Comparison of ENCODE assay signal across 10 cellular contexts in genomic region chr17:19672009-19672837, GRCh38. TPM values are rescaled to one million over a fixed set of nuclear protein-coding genes. Genes with fewer than 3 reads are reported as not detected.
A peak's percentile ranks its signal among the peaks of the same experiment; 100 is the strongest.
DNase-seq lines count a peak whose midpoint lies in the region; ATAC-seq and TF ChIP-seq lines count a peak whose summit lies in the region.
"Had no signal": no experiment of that assay in that cellular context is flagged by ENCODE, and none has a peak within 500 bp of the region (broad histone marks: within the 10 kb centered on the region; RNA-seq: fewer than 3 reads in every experiment).

No MANE protein-coding gene starts in this region.

- H3K36me3 ChIP-seq in PC-3 (ENCODE audit: low read depth, low read length) (peaks cover 20% of the 10 kb centered on the region), neural progenitor cell (peaks cover 19% of the 10 kb centered on the region)

- H2AFZ ChIP-seq in PC-3 (ENCODE audit: low read length) = no peak overlapping the region
- H2AFZ ChIP-seq in neural progenitor cell (replicated peaks) = no peak overlapping the region

- H3K9me3 Mint-ChIP-seq in neural progenitor cell = peaks cover 6% of the 10 kb centered on the region

- no peaks in the 10 kb centered on the region for H3K9me2 ChIP-seq in PC-3 (replicated peaks; ENCODE audit: low read length)

- DNase-seq in AG20443 (ENCODE audit: low spot score) (peak; percentile 62), PC-3 (peak; percentile 60), fibroblast of villous mesenchyme (ENCODE audit: low read depth) (peak; percentile 43), neural progenitor cell (ENCODE audit: low spot score) (no peak), NCI-H345 (lab: John Stamatoyannopoulos, UW) (no peak), islet precursor cell (no peak)
- DNase-seq in activated CD4-positive, alpha-beta T cell treated with anti-CD3 and anti-CD28 coated beads for 4 hours = no peak
- DNase-seq: stimulated activated CD8-positive, alpha-beta memory T cell treated with anti-CD3 and anti-CD28 coated beads, Interleukin-4, amount 100 ng/mL, for 48 hours; T-helper 9 cell had no signal

- H3K4me2 ChIP-seq in PC-3 (ENCODE audit: low read length) (no peak overlapping the region), neural progenitor cell (no peak overlapping the region)

- H3K36me3 Mint-ChIP-seq in neural progenitor cell = peaks cover 39% of the 10 kb centered on the region

- H3K4me3 ChIP-seq in PC-3 (ENCODE audit: low read length) = no peak overlapping the region
- no peak overlapping the region for H3K4me3 ChIP-seq in fibroblast of villous mesenchyme (ENCODE audit: low read depth, low read length)
- no peak overlapping the region for H3K4me3 ChIP-seq in neural progenitor cell

- BruUV-seq in PC-3 (replicated peaks; lab: Mats Ljungman, UMichigan) = no TSS peak

- H3K27me3 ChIP-seq in PC-3 (ENCODE audit: low read length) = no peaks in the 10 kb centered on the region
- no peaks in the 10 kb centered on the region for H3K27me3 ChIP-seq in neural progenitor cell

- no peaks in the 10 kb centered on the region for H4K20me1 ChIP-seq in PC-3 (ENCODE audit: low read length)
- H4K20me1 ChIP-seq in neural progenitor cell (ENCODE audit: low read depth) = no peaks in the 10 kb centered on the region

- H3K4me1 Mint-ChIP-seq in neural progenitor cell = peaks cover 20% of the 10 kb centered on the region

- H3K79me2 ChIP-seq in PC-3 (ENCODE audit: low read length) (no peaks in the 10 kb centered on the region), neural progenitor cell (ENCODE audit: low read depth) (no peaks in the 10 kb centered on the region)

- H3F3A ChIP-seq in PC-3 (ENCODE audit: low read length, unreplicated experiment) (no peaks in the 10 kb centered on the region), neural progenitor cell (ENCODE audit: low read depth) (no peaks in the 10 kb centered on the region)

- intact Hi-C loops in PC-3 (cut with micrococcal nuclease) = loop anchor here (10.0 kb wide), 1 partner anchor 157 kb away; no protein-coding TSS in a partner anchor

- H3K27ac Mint-ChIP-seq in neural progenitor cell = peak overlapping the region; percentile 9

- no peak overlapping the region for H3K4me3 Mint-ChIP-seq in neural progenitor cell

- peaks cover 3% of the 10 kb centered on the region for H3K27me3 Mint-ChIP-seq in neural progenitor cell (ENCODE audit: insufficient read depth, low read depth)

- POLR2A ChIA-PET in PC-3 (lab: Charles Lee; ENCODE audit: unreplicated experiment) = interaction anchor here (0.7 kb wide), 1 partner anchor 81 kb away, joined by 4 read pairs; no protein-coding TSS in a partner anchor

- H3K9ac ChIP-seq in PC-3 (ENCODE audit: low read length) (no peak overlapping the region), neural progenitor cell (no peak overlapping the region)

- CTCF ChIA-PET in PC-3 (lab: Charles Lee) = interaction anchor here (0.6 to 1.2 kb wide), 3 partner anchors 24 to 155 kb away, joined by 3 read pairs; partner anchors contain the start of gene ALDH3A2

- H3K4me1 ChIP-seq in PC-3 (ENCODE audit: insufficient read depth, low read length) (peaks cover 12% of the 10 kb centered on the region), neural progenitor cell (no peaks in the 10 kb centered on the region)

- H3K27ac ChIP-seq in PC-3 (ENCODE audit: low read length) = 0 out of 2 replicates have a peak overlapping the region, but pooled peaks have one; percentile 10
- H3K27ac ChIP-seq in neural progenitor cell = no peak overlapping the region

- ATAC-seq in PC-3 = peak; percentile 76
- no peak for ATAC-seq in GM19023 (IDR thresholded peaks at IDR 0.05; ENCODE audit: unreplicated experiment)

- TF ChIP-seq CTCF in PC-3 (conservative IDR thresholded peaks at IDR 0.05; ENCODE audit: low read depth, low read length) (peak; percentile 64), fibroblast of villous mesenchyme (IDR thresholded peaks at IDR 0.05; ENCODE audit: insufficient read depth, low read depth, low read length) (peak; percentile 48), neural progenitor cell (IDR thresholded peaks at IDR 0.05) (no peak)

- H3K9me3 ChIP-seq in PC-3 (ENCODE audit: low read length) (no peaks in the 10 kb centered on the region), neural progenitor cell (ENCODE audit: low read depth) (peaks cover 4% of the 10 kb centered on the region)

RNA-seq across cellular contexts. Expression of gene ALDH3A2, which starts 23.7 kb away (rescaled TPM):
- total RNA-seq in PC-3 (2014; rRNA removed) (125 and 143 TPM in 2 replicates), fibroblast of villous mesenchyme (34.5 and 36.7 TPM in 2 replicates), neural progenitor cell (ENCODE audit: low replicate concordance) (126 and 138 TPM in 2 replicates)

RNA-seq across cellular contexts. Expression of gene SLC47A2, which starts 44.2 kb away (rescaled TPM):
- total RNA-seq in PC-3 (2014; rRNA removed) (0.17 TPM in 1 of 2 replicates, not detected in the other), fibroblast of villous mesenchyme (not detected in 2 replicates), neural progenitor cell (ENCODE audit: low replicate concordance) (0.39 and 0.43 TPM in 2 replicates)

Comparison
In these comparisons a context has a peak if more than half of its experiments do, and no peak if none do; other contexts are left out.
1. DNase-seq: peak in AG20443 (single experiment), PC-3 (single experiment) and fibroblast of villous mesenchyme (single experiment); none in neural progenitor cell (single experiment), NCI-H345 (single experiment), islet precursor cell (single experiment) and activated CD4-positive, alpha-beta T cell treated with anti-CD3 and anti-CD28 coated beads for 4 hours (0 of 2).